In genomic region chr1:196180847-196181593, GRCh38 we compare ENCODE assay signal across 12 cellular contexts.
DNase-seq lines count a peak whose midpoint lies in the region; ATAC-seq, FAIRE-seq and TF ChIP-seq lines count a peak whose summit lies in the region.
"Had no signal": no experiment of that assay in that cellular context is flagged by ENCODE, and none has a peak within 500 bp of the region (broad histone marks: within the 10 kb centered on the region; RNA-seq: fewer than 3 reads in every experiment).

No MANE protein-coding gene starts in this region.

- intact Hi-C loops in mucosa of descending colon (cut with DNase I, micrococcal nuclease), result no loop called here

- peak overlapping the region; percentile 69 for H3K4me2 ChIP-seq in A549

- CTCF ChIA-PET in A549 (lab: Yijun Ruan, JAX), result interaction anchor here (1.3 to 2.1 kb wide), 2 partner anchors 32 to 128 kb away, joined by 4 to 7 read pairs; no protein-coding TSS in a partner anchor
- CTCF ChIA-PET in activated CD8-positive, alpha-beta T cell treated with anti-CD3 and anti-CD28 coated beads, Interleukin-2, amount 10 ng/mL, durations not matched to agents 7 days and 5 days (lab: Charles Lee), result no interaction called here

- TF ChIP-seq CTCF in A549 (IDR thresholded peaks at IDR 0.05) (no peak), foreskin fibroblast (IDR thresholded peaks at IDR 0.05; ENCODE audit: low read depth, low read length) (no peak), mucosa of descending colon (IDR thresholded peaks at IDR 0.05) (no peak)

- H3K4me1 Mint-ChIP-seq in activated CD8-positive, alpha-beta T cell treated with anti-CD3 and anti-CD28 coated beads, Interleukin-2, amount 10 ng/mL, durations not matched to agents 7 days and 5 days (ENCODE audit: low read depth), result no peaks in the 10 kb centered on the region
- H3K4me1 Mint-ChIP-seq: activated B cell treated with CpG ODN at 0.5 μM for 24 hours; stimulated activated naive B cell treated with anti-CD40 and anti-IgM and Interleukin-4, amounts not matched to agents 10 μg/mL and 1 μg/mL and 100 μg/mL, for 72 hours had no signal

- peak overlapping the region; percentile 75 to 88 for H3K27ac ChIP-seq in A549

- POLR2A ChIA-PET in A549 (lab: Yijun Ruan, JAX), result no interaction called here
- POLR2A ChIA-PET in activated CD8-positive, alpha-beta T cell treated with anti-CD3 and anti-CD28 coated beads, Interleukin-2, amount 10 ng/mL, durations not matched to agents 7 days and 5 days (lab: Charles Lee), result no interaction called here

- TF ChIP-seq RAD21 in A549 (conservative IDR thresholded peaks at IDR 0.05 in 1 of 2, IDR thresholded peaks at IDR 0.05 in 1 of 2), result no peak; a peak in 1 of 5 replicates

- H3K27ac Mint-ChIP-seq in activated CD8-positive, alpha-beta T cell treated with anti-CD3 and anti-CD28 coated beads, Interleukin-2, amount 10 ng/mL, durations not matched to agents 7 days and 5 days, result no peak overlapping the region
- H3K27ac Mint-ChIP-seq: activated B cell treated with CpG ODN at 0.5 μM for 24 hours; activated naive CD8-positive, alpha-beta T cell; stimulated activated naive B cell treated with anti-CD40 and anti-IgM and Interleukin-4, amounts not matched to agents 10 μg/mL and 1 μg/mL and 100 μg/mL, for 72 hours had no signal

- H3K9me3 Mint-ChIP-seq in activated CD8-positive, alpha-beta T cell treated with anti-CD3 and anti-CD28 coated beads, Interleukin-2, amount 10 ng/mL, durations not matched to agents 7 days and 5 days (ENCODE audit: insufficient read depth), result no peaks in the 10 kb centered on the region
- H3K9me3 Mint-ChIP-seq: activated B cell treated with CpG ODN at 0.5 μM for 24 hours; stimulated activated naive B cell treated with anti-CD40 and anti-IgM and Interleukin-4, amounts not matched to agents 10 μg/mL and 1 μg/mL and 100 μg/mL, for 72 hours had no signal

- WGBS in A549 (ENCODE audit: missing lambda C conversion rate), result 3% methylated on average over 1 of the region's 1 CpG

- no peaks in the 10 kb centered on the region for H3K36me3 ChIP-seq in mucosa of descending colon (ENCODE audit: low read depth)

- peak; percentile 13 to 86 for DNase-seq in A549 (ENCODE audit: low read depth in 1 of 2, low spot score in 1 of 2)
- DNase-seq in HT-29 (ENCODE audit: low spot score), result peak; percentile 91
- peak; percentile 9 to 88 for DNase-seq in SW 1271 (lab: John Stamatoyannopoulos, UW)
- DNase-seq in foreskin fibroblast, result peak; percentile 91 to 92
- no peak for DNase-seq in activated CD8-positive, alpha-beta T cell treated with anti-CD3 and anti-CD28 coated beads, Interleukin-2, amount 10 ng/mL, durations not matched to agents 7 days and 5 days
- DNase-seq in mucosa of descending colon, result no peak
- DNase-seq in CD1c-positive myeloid dendritic cell (ENCODE audit: extremely low spot score), result no peak
- DNase-seq: activated B cell treated with CpG ODN at 0.5 μM for 24 hours; NCI-H1436 treated with DMSO at 0.1 percent for 48 hours; stimulated activated naive B cell treated with anti-CD40 and anti-IgM and Interleukin-4, amounts not matched to agents 10 μg/mL and 1 μg/mL and 100 μg/mL, for 72 hours had no signal

- no peaks in the 10 kb centered on the region for H3K9me3 ChIP-seq in A549
- no peaks in the 10 kb centered on the region for H3K9me3 ChIP-seq in mucosa of descending colon

- H3K4me3 Mint-ChIP-seq in activated CD8-positive, alpha-beta T cell treated with anti-CD3 and anti-CD28 coated beads, Interleukin-2, amount 10 ng/mL, durations not matched to agents 7 days and 5 days, result no peak overlapping the region
- H3K4me3 Mint-ChIP-seq: activated B cell treated with CpG ODN at 0.5 μM for 24 hours; activated naive CD8-positive, alpha-beta T cell; stimulated activated naive B cell treated with anti-CD40 and anti-IgM and Interleukin-4, amounts not matched to agents 10 μg/mL and 1 μg/mL and 100 μg/mL, for 72 hours had no signal

- no peak for FAIRE-seq in A549 (lab: Jason Lieb, UNC)

- ATAC-seq in A549 (peak; percentile 96 to 99), HG02870 (IDR thresholded peaks at IDR 0.05; ENCODE audit: unreplicated experiment) (no peak), mucosa of descending colon (no peak)
- ATAC-seq in activated CD8-positive, alpha-beta T cell treated with anti-CD3 and anti-CD28 coated beads, Interleukin-2, amount 10 ng/mL, durations not matched to agents 7 days and 5 days, result no peak
- ATAC-seq: stimulated activated naive B cell treated with anti-CD40 and anti-IgM and Interleukin-4, amounts not matched to agents 10 μg/mL and 1 μg/mL and 100 μg/mL, for 72 hours had no signal

- no peak for TF ChIP-seq POLR2A in A549 (IDR thresholded peaks at IDR 0.05; ENCODE audit: low read length)

- no peak overlapping the region for H3K4me3 ChIP-seq in A549
- no peak overlapping the region for H3K4me3 ChIP-seq in foreskin fibroblast (ENCODE audit: low read depth in 1 of 2, low read length in 2 of 2)
- H3K4me3 ChIP-seq in mucosa of descending colon, result no peak overlapping the region

- TF ChIP-seq EP300 in A549 (IDR thresholded peaks at IDR 0.05), result peak in 1 of 2 experiments; percentile 57; a peak in 2 of 5 replicates

- no peaks in the 10 kb centered on the region for H3K36me3 Mint-ChIP-seq in activated CD8-positive, alpha-beta T cell treated with anti-CD3 and anti-CD28 coated beads, Interleukin-2, amount 10 ng/mL, durations not matched to agents 7 days and 5 days (ENCODE audit: low read depth)
- H3K36me3 Mint-ChIP-seq: activated naive CD8-positive, alpha-beta T cell; stimulated activated naive B cell treated with anti-CD40 and anti-IgM and Interleukin-4, amounts not matched to agents 10 μg/mL and 1 μg/mL and 100 μg/mL, for 72 hours had no signal

- H3K4me1 ChIP-seq in A549 (peaks cover 16% of the 10 kb centered on the region), mucosa of descending colon (ENCODE audit: low read depth) (no peaks in the 10 kb centered on the region)

- H3K27me3 Mint-ChIP-seq in activated CD8-positive, alpha-beta T cell treated with anti-CD3 and anti-CD28 coated beads, Interleukin-2, amount 10 ng/mL, durations not matched to agents 7 days and 5 days (ENCODE audit: low read depth), result no peaks in the 10 kb centered on the region
- H3K27me3 Mint-ChIP-seq: activated B cell treated with CpG ODN at 0.5 μM for 24 hours; activated naive CD8-positive, alpha-beta T cell; stimulated activated naive B cell treated with anti-CD40 and anti-IgM and Interleukin-4, amounts not matched to agents 10 μg/mL and 1 μg/mL and 100 μg/mL, for 72 hours had no signal

TF ChIP-seq in A549, 52 proteins besides CTCF, POLR2A, EP300 and RAD21:
- TF ChIP-seq JUN (IDR thresholded peaks at IDR 0.05) (peak; percentile 63; a peak in 4 of 5 replicates), HEYL (CRISPR knock-in tag; IDR thresholded peaks at IDR 0.05) (no peak), HOXB5 (CRISPR knock-in tag; IDR thresholded peaks at IDR 0.05) (peak; percentile 76; the same call in 1 of the 2 replicates), GATA3 (IDR thresholded peaks at IDR 0.05; ENCODE audit: borderline replicate concordance) (peak; percentile 39; the same call in 1 of the 2 replicates), JUNB (IDR thresholded peaks at IDR 0.05) (peak; percentile 87), CEBPB (IDR thresholded peaks at IDR 0.05) (peak; percentile 52 to 72), ZC3H11A (IDR thresholded peaks at IDR 0.05) (no peak), FOSB (CRISPR knock-in tag; IDR thresholded peaks at IDR 0.05) (no peak), FOSL2 (IDR thresholded peaks at IDR 0.05) (peak; percentile 85), FOSL2 (CRISPR knock-in tag; IDR thresholded peaks at IDR 0.05) (peak; percentile 89)
- TF ChIP-seq, protein P1, sequence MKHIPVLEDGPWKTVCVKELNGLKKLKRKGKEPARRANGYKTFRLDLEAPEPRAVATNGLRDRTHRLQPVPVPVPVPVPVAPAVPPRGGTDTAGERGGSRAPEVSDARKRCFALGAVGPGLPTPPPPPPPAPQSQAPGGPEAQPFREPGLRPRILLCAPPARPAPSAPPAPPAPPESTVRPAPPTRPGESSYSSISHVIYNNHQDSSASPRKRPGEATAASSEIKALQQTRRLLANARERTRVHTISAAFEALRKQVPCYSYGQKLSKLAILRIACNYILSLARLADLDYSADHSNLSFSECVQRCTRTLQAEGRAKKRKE (CRISPR knock-in tag; IDR thresholded peaks at IDR 0.05; ENCODE audit: low read depth), result no peak
- TF ChIP-seq, protein P2, sequence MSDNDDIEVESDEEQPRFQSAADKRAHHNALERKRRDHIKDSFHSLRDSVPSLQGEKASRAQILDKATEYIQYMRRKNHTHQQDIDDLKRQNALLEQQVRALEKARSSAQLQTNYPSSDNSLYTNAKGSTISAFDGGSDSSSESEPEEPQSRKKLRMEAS (IDR thresholded peaks at IDR 0.05), result peak; percentile 65
- TF ChIP-seq, protein P3, sequence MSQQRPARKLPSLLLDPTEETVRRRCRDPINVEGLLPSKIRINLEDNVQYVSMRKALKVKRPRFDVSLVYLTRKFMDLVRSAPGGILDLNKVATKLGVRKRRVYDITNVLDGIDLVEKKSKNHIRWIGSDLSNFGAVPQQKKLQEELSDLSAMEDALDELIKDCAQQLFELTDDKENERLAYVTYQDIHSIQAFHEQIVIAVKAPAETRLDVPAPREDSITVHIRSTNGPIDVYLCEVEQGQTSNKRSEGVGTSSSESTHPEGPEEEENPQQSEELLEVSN (IDR thresholded peaks at IDR 0.05; ENCODE audit: borderline replicate concordance, low read depth), result 0 out of 2 replicates have a peak, but pooled peaks have one; percentile 45

Comparison
In these comparisons a context has a peak if more than half of its experiments do, and no peak if none do; other contexts are left out.
1. ATAC-seq: peak in A549 (2 of 2); none in HG02870 (single experiment), activated CD8-positive, alpha-beta T cell treated with anti-CD3 and anti-CD28 coated beads, Interleukin-2, amount 10 ng/mL, durations not matched to agents 7 days and 5 days (single experiment) and mucosa of descending colon (single experiment).
2. DNase-seq: peak in A549 (2 of 2), HT-29 (single experiment), SW 1271 (2 of 2) and foreskin fibroblast (2 of 2); none in activated CD8-positive, alpha-beta T cell treated with anti-CD3 and anti-CD28 coated beads, Interleukin-2, amount 10 ng/mL, durations not matched to agents 7 days and 5 days (single experiment), mucosa of descending colon (0 of 3) and CD1c-positive myeloid dendritic cell (single experiment).